10 cellular contexts compared by ENCODE assay signal in the genomic region with DNA sequence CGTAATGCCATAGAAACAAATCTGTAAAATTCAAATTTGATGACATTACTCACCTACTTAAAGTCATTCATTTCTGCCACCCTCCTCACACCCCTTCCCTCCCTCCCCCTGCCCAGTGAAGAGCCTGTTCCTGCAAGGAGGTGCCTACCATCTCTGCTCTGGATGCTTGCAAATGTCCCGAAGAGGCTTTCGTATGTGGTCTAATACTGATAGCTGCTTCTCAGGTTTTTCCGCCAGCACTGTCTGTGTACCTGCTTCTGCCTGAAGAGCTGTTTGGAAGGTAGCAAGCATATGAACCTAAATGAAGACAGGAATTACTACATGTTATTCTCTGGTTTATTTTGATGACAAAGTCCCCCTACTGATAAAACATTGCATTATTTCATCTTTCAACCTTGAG. TPM values are rescaled to one million over a fixed set of nuclear protein-coding genes. Genes with fewer than 3 reads are reported as not detected.
A peak's percentile ranks its signal among the peaks of the same experiment; 100 is the strongest.
DNase-seq lines count a peak whose midpoint lies in the region; ATAC-seq and TF ChIP-seq lines count a peak whose summit lies in the region.
"Had no signal": no experiment of that assay in that cellular context is flagged by ENCODE, and none has a peak within 500 bp of the region (broad histone marks: within the 10 kb centered on the region; RNA-seq: fewer than 3 reads in every experiment).

No MANE protein-coding gene starts in this region.

- H3K9me3 ChIP-seq in iPS-20b (ENCODE audit: insufficient read depth, low read depth, low read length) (no peaks in the 10 kb centered on the region), Peyer's patch (no peaks in the 10 kb centered on the region)

- no peaks in the 10 kb centered on the region for H3K9me3 Mint-ChIP-seq in activated T-cell treated with anti-CD3 and anti-CD28 coated beads, Interleukin-2, amount 50 U/mL, for 72 hours
- H3K9me3 Mint-ChIP-seq in activated T-helper 2 cell treated with anti-CD3 and anti-CD28 coated beads, Interferon-gamma antibody, Interleukin-2, Interleukin-4, amounts not matched to agents 10 μg/mL and 5 μg/mL and 100 μg/mL, durations not matched to agents 14 hours and 24 hours and 36 hours, result no peaks in the 10 kb centered on the region
- H3K9me3 Mint-ChIP-seq in stimulated activated naive CD8-positive, alpha-beta T cell treated with anti-CD3 and anti-CD28 coated beads, Interleukin-15, amount 100 ng/mL, for 72 hours, result no peaks in the 10 kb centered on the region

- H3K4me1 Mint-ChIP-seq in activated T-cell treated with anti-CD3 and anti-CD28 coated beads, Interleukin-2, amount 50 U/mL, for 72 hours (ENCODE audit: low read depth), result peaks cover 28% of the 10 kb centered on the region
- H3K4me1 Mint-ChIP-seq in activated T-helper 2 cell treated with anti-CD3 and anti-CD28 coated beads, Interferon-gamma antibody, Interleukin-2, Interleukin-4, amounts not matched to agents 10 μg/mL and 5 μg/mL and 100 μg/mL, durations not matched to agents 14 hours and 24 hours and 36 hours (ENCODE audit: low read depth), result peaks cover 18% of the 10 kb centered on the region
- H3K4me1 Mint-ChIP-seq in stimulated activated naive CD8-positive, alpha-beta T cell treated with anti-CD3 and anti-CD28 coated beads, Interleukin-15, amount 100 ng/mL, for 72 hours, result peaks cover 20% of the 10 kb centered on the region

- intact Hi-C loops in activated T-helper 2 cell treated with anti-CD3 and anti-CD28 coated beads, Interferon-gamma antibody, Interleukin-2, Interleukin-4, amounts not matched to agents 10 μg/mL and 5 μg/mL and 100 μg/mL, durations not matched to agents 14 hours and 24 hours and 36 hours (cut with micrococcal nuclease), result loop anchor here (2.0 to 5.0 kb wide), 2 partner anchors 161 to 348 kb away; no protein-coding TSS in a partner anchor

- TF ChIP-seq CTCF in Peyer's patch (IDR thresholded peaks at IDR 0.05), result no peak

- H3K27ac ChIP-seq in iPS-20b (ENCODE audit: low read length), result no peak overlapping the region
- no peak overlapping the region for H3K27ac ChIP-seq in Peyer's patch
- H3K27ac ChIP-seq: C4-2B had no signal

- H3K4me3 Mint-ChIP-seq in activated T-cell treated with anti-CD3 and anti-CD28 coated beads, Interleukin-2, amount 50 U/mL, for 72 hours, result peak overlapping the region; percentile 85 to 92
- H3K4me3 Mint-ChIP-seq in activated T-helper 2 cell treated with anti-CD3 and anti-CD28 coated beads, Interferon-gamma antibody, Interleukin-2, Interleukin-4, amounts not matched to agents 10 μg/mL and 5 μg/mL and 100 μg/mL, durations not matched to agents 14 hours and 24 hours and 36 hours (ENCODE audit: low read depth), result peak overlapping the region; percentile 72
- peak overlapping the region; percentile 74 to 85 for H3K4me3 Mint-ChIP-seq in stimulated activated naive CD8-positive, alpha-beta T cell treated with anti-CD3 and anti-CD28 coated beads, Interleukin-15, amount 100 ng/mL, for 72 hours

- peak overlapping the region; percentile 40; the same call in 1 of the 2 replicates for H3K9ac ChIP-seq in iPS-20b (ENCODE audit: low read depth, low read length)

- H3K27me3 ChIP-seq in iPS-20b (ENCODE audit: insufficient read depth, low read length), result no peaks in the 10 kb centered on the region
- H3K27me3 ChIP-seq in Peyer's patch, result no peaks in the 10 kb centered on the region

- TF ChIP-seq POLR2A in Peyer's patch (IDR thresholded peaks at IDR 0.05), result no peak

- H3K27ac Mint-ChIP-seq in activated T-cell treated with anti-CD3 and anti-CD28 coated beads, Interleukin-2, amount 50 U/mL, for 72 hours, result no peak overlapping the region
- no peak overlapping the region for H3K27ac Mint-ChIP-seq in activated T-helper 2 cell treated with anti-CD3 and anti-CD28 coated beads, Interferon-gamma antibody, Interleukin-2, Interleukin-4, amounts not matched to agents 10 μg/mL and 5 μg/mL and 100 μg/mL, durations not matched to agents 14 hours and 24 hours and 36 hours
- no peak overlapping the region for H3K27ac Mint-ChIP-seq in stimulated activated naive CD8-positive, alpha-beta T cell treated with anti-CD3 and anti-CD28 coated beads, Interleukin-15, amount 100 ng/mL, for 72 hours

- ATAC-seq in activated T-cell treated with anti-CD3 and anti-CD28 coated beads, Interleukin-2, amount 50 U/mL, for 72 hours (replicated peaks in 1 of 2), result no peak
- no peak for ATAC-seq in stimulated activated naive CD8-positive, alpha-beta T cell treated with anti-CD3 and anti-CD28 coated beads, Interleukin-15, amount 100 ng/mL, for 72 hours
- ATAC-seq in HG02938 (IDR thresholded peaks at IDR 0.05; ENCODE audit: unreplicated experiment) (no peak), HG03135 (IDR thresholded peaks at IDR 0.05; ENCODE audit: unreplicated experiment) (no peak)

- H3K36me3 Mint-ChIP-seq in activated T-cell treated with anti-CD3 and anti-CD28 coated beads, Interleukin-2, amount 50 U/mL, for 72 hours (ENCODE audit: insufficient read depth in 2 of 2), result no peaks in the 10 kb centered on the region
- no peaks in the 10 kb centered on the region for H3K36me3 Mint-ChIP-seq in activated T-helper 2 cell treated with anti-CD3 and anti-CD28 coated beads, Interferon-gamma antibody, Interleukin-2, Interleukin-4, amounts not matched to agents 10 μg/mL and 5 μg/mL and 100 μg/mL, durations not matched to agents 14 hours and 24 hours and 36 hours (ENCODE audit: low read depth)

- H3K4me1 ChIP-seq in iPS-20b (ENCODE audit: insufficient read depth, low read length) (no peaks in the 10 kb centered on the region), Peyer's patch (peaks cover 0 to 12% (median 0%) of the 10 kb centered on the region in 4 donors)

- no peaks in the 10 kb centered on the region for H3K36me3 ChIP-seq in iPS-20b (ENCODE audit: insufficient read depth, low read depth, low read length)
- H3K36me3 ChIP-seq in Peyer's patch, result no peaks in the 10 kb centered on the region

- H3K27me3 Mint-ChIP-seq in activated T-cell treated with anti-CD3 and anti-CD28 coated beads, Interleukin-2, amount 50 U/mL, for 72 hours (ENCODE audit: low read depth), result peaks cover 58% of the 10 kb centered on the region
- H3K27me3 Mint-ChIP-seq in activated T-helper 2 cell treated with anti-CD3 and anti-CD28 coated beads, Interferon-gamma antibody, Interleukin-2, Interleukin-4, amounts not matched to agents 10 μg/mL and 5 μg/mL and 100 μg/mL, durations not matched to agents 14 hours and 24 hours and 36 hours (ENCODE audit: low read depth), result peaks cover 48% of the 10 kb centered on the region
- H3K27me3 Mint-ChIP-seq in stimulated activated naive CD8-positive, alpha-beta T cell treated with anti-CD3 and anti-CD28 coated beads, Interleukin-15, amount 100 ng/mL, for 72 hours, result peaks cover 21% of the 10 kb centered on the region

- H3K4me3 ChIP-seq in iPS-20b (ENCODE audit: low read length) (peak overlapping the region; percentile 67; the same call in 1 of the 2 replicates), Peyer's patch (peak overlapping the region in 2 of 4 donors; percentile 45 to 50)

- no peak for DNase-seq in activated T-cell treated with anti-CD3 and anti-CD28 coated beads, Interleukin-2, amount 50 U/mL, for 72 hours
- DNase-seq in activated T-cell treated with anti-CD3 and anti-CD28 coated beads for 4 hours (no peak), Peyer's patch (no peak)
- DNase-seq in activated T-helper 2 cell treated with anti-CD3 and anti-CD28 coated beads, Interferon-gamma antibody, Interleukin-2, Interleukin-4, amounts not matched to agents 10 μg/mL and 5 μg/mL and 100 μg/mL, durations not matched to agents 14 hours and 24 hours and 36 hours (ENCODE audit: low spot score), result no peak
- no peak for DNase-seq in stimulated activated naive CD8-positive, alpha-beta T cell treated with anti-CD3 and anti-CD28 coated beads, Interleukin-15, amount 100 ng/mL, for 72 hours
- DNase-seq: NCI-H1092 treated with DMSO at 0.1 percent for 48 hours had no signal

RNA-seq across cellular contexts. Expression of gene GPALPP1, which starts 57.1 kb away (rescaled TPM):
- 10 to 100 TPM; 34.4 to 35.7 TPM for total RNA-seq in activated T-cell treated with anti-CD3 and anti-CD28 coated beads, Interleukin-2, amount 50 U/mL, for 72 hours
- total RNA-seq in activated T-helper 2 cell treated with anti-CD3 and anti-CD28 coated beads, Interferon-gamma antibody, Interleukin-2, Interleukin-4, amounts not matched to agents 10 μg/mL and 5 μg/mL and 100 μg/mL, durations not matched to agents 14 hours and 24 hours and 36 hours, result 29.1 and 32.9 TPM in 2 replicates
- 10 to 100 TPM; 13.3 to 41.3 (median 21.7) TPM for total RNA-seq in Peyer's patch

RNA-seq across cellular contexts. Expression of gene NUFIP1, which starts 57.2 kb away (rescaled TPM):
- 1 to 10 TPM; 4.8 to 8.0 TPM for total RNA-seq in activated T-cell treated with anti-CD3 and anti-CD28 coated beads, Interleukin-2, amount 50 U/mL, for 72 hours
- 9.5 and 10.3 TPM in 2 replicates for total RNA-seq in activated T-helper 2 cell treated with anti-CD3 and anti-CD28 coated beads, Interferon-gamma antibody, Interleukin-2, Interleukin-4, amounts not matched to agents 10 μg/mL and 5 μg/mL and 100 μg/mL, durations not matched to agents 14 hours and 24 hours and 36 hours
- 1 to 10 TPM in 3 of 4 donors, under 1 TPM in 1; 0.76 to 4.1 (median 2.1) TPM for total RNA-seq in Peyer's patch
